ENCODE assay signal across 6 cellular contexts in the genomic region with DNA sequence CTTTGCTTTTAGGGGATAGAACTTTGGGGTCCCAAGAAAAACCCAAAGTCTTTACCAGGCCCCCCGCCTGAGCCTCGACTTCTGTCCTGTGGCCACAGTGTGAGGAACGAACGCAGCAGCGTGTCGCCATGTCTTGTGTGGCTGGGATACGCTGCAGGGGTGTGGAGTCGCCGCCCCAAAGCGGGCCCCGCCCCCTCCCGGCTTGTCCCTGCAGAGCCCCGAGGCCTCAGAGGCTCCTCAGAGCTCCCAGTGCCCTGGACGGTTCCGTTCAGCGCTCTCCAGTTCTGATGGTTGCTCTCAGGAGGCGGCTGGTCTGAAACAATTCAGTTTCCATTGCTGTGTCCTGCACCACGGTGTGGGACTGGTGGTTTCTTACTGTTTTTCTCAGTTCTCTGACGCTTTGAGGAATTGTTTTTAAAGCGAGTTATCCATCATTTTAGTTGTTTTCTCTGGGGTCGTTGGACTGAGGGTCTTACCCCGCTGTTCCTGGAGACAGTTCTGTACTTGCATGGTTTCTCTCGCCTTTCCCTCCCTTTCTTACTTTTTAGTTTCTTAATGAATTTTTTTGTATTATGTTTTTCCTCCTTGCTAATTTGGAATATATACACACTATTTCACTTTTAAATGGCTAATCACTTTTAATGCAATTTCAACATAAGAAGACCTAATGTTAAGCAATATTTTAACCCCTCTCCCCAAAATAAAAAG. TPM values are rescaled to one million over a fixed set of nuclear protein-coding genes. Genes with fewer than 3 reads are reported as not detected.
DNase-seq lines count a peak whose midpoint lies in the region; FAIRE-seq lines count a peak whose summit lies in the region.

No MANE protein-coding gene starts in this region.

- H3K9me3 Mint-ChIP-seq in CD4-positive, alpha-beta memory T cell: no peaks in the 10 kb centered on the region

- CTCF ChIA-PET in CD4-positive, alpha-beta memory T cell (lab: Charles Lee; ENCODE audit: partially characterized antibody): no interaction called here

- H3K4me1 Mint-ChIP-seq in CD4-positive, alpha-beta memory T cell: peaks cover 8 to 35% (median 15%) of the 10 kb centered on the region in 4 donors

- POLR2A ChIA-PET in CD4-positive, alpha-beta memory T cell (lab: Charles Lee; ENCODE audit: partially characterized antibody): interaction anchor here (2.7 kb wide), 1 partner anchor 25 kb away, joined by 19 read pairs; no protein-coding TSS in a partner anchor

- H3K27me3 Mint-ChIP-seq in CD4-positive, alpha-beta memory T cell: no peaks in the 10 kb centered on the region

- H3K27ac ChIP-seq in CD4-positive, alpha-beta memory T cell (ENCODE audit: low read depth, low read length): no peak overlapping the region
- H3K27ac ChIP-seq in effector memory CD4-positive, alpha-beta T cell (ENCODE audit: insufficient read depth, low read length, poor library complexity, severe bottlenecking): no peak overlapping the region
- H3K27ac ChIP-seq in small intestine (ENCODE audit: low read depth in 1 of 2, low read length in 1 of 2): no peak overlapping the region

- H3K27ac Mint-ChIP-seq in CD4-positive, alpha-beta memory T cell: peak overlapping the region in 3 of 7 donors; percentile 48 to 65 (median 50)

- no peaks in the 10 kb centered on the region for H3K36me3 ChIP-seq in CD4-positive, alpha-beta memory T cell (ENCODE audit: insufficient read depth, low read length)
- H3K36me3 ChIP-seq in effector memory CD4-positive, alpha-beta T cell (ENCODE audit: control insufficient read depth, insufficient read depth, low read length): peaks cover 7% of the 10 kb centered on the region
- peaks cover 0 to 3% of the 10 kb centered on the region in 2 donors for H3K36me3 ChIP-seq in small intestine (ENCODE audit: control insufficient read depth in 2 of 2, insufficient read depth in 2 of 2, low read length in 2 of 2)

- H3K36me3 Mint-ChIP-seq in CD4-positive, alpha-beta memory T cell: peaks cover 0 to 2% of the 10 kb centered on the region in 2 donors

- DNase-seq in CD4-positive, alpha-beta memory T cell: peak; percentile 54 to 66 (median 58)
- DNase-seq in T-helper 22 cell (ENCODE audit: low read depth) (peak; percentile 53), small intestine (peak; percentile 85), urothelium cell line (ENCODE audit: low spot score) (no peak), DMS153 treated with DMSO at 0.1 percent for 48 hours (lab: John Stamatoyannopoulos, UW; ENCODE audit: unreplicated experiment) (no peak)
- peak; percentile 28 to 56 (median 49) for DNase-seq in effector memory CD4-positive, alpha-beta T cell

- no peaks in the 10 kb centered on the region for H3K27me3 ChIP-seq in CD4-positive, alpha-beta memory T cell (ENCODE audit: insufficient read depth, low read length)
- no peaks in the 10 kb centered on the region for H3K27me3 ChIP-seq in effector memory CD4-positive, alpha-beta T cell (replicated peaks; ENCODE audit: control insufficient read depth, insufficient read depth, low read length, poor library complexity, severe bottlenecking)
- no peaks in the 10 kb centered on the region for H3K27me3 ChIP-seq in small intestine (ENCODE audit: control insufficient read depth in 2 of 2, insufficient read depth in 2 of 2, low read length in 2 of 2)

- intact Hi-C loops in CD4-positive, alpha-beta memory T cell (cut with micrococcal nuclease): loop anchor here (2.0 kb wide), 1 partner anchor 740 kb away; no protein-coding TSS in a partner anchor

- WGBS in small intestine, 3 donors: 19 to 34% (median 28%) methylated on average over 23 of the region's 23 CpGs

- H3K4me3 Mint-ChIP-seq in CD4-positive, alpha-beta memory T cell: peak overlapping the region; percentile 63 to 91 (median 75)

- FAIRE-seq in small intestine (lab: Jason Lieb, UNC): no peak
- no peak for FAIRE-seq in urothelium cell line (lab: Jason Lieb, UNC)

- H3K9me3 ChIP-seq in CD4-positive, alpha-beta memory T cell (ENCODE audit: control insufficient read depth in 1 of 2, low read length in 2 of 2): no peaks in the 10 kb centered on the region
- H3K9me3 ChIP-seq in effector memory CD4-positive, alpha-beta T cell (ENCODE audit: control insufficient read depth, low read length): no peaks in the 10 kb centered on the region
- no peaks in the 10 kb centered on the region for H3K9me3 ChIP-seq in small intestine (ENCODE audit: control insufficient read depth, low read depth)

- peak overlapping the region; percentile 8 to 34 for H3K4me3 ChIP-seq in CD4-positive, alpha-beta memory T cell (ENCODE audit: low read length in 2 of 2)
- H3K4me3 ChIP-seq in effector memory CD4-positive, alpha-beta T cell (ENCODE audit: insufficient read depth, low read depth, low read length, poor library complexity, severe bottlenecking): peak overlapping the region; percentile 55
- no peak overlapping the region for H3K4me3 ChIP-seq in small intestine (ENCODE audit: low read depth in 1 of 2, low read length in 2 of 2)

- H3K4me1 ChIP-seq in CD4-positive, alpha-beta memory T cell (ENCODE audit: insufficient read depth, low read length): peaks cover 34% of the 10 kb centered on the region
- peaks cover 15% of the 10 kb centered on the region for H3K4me1 ChIP-seq in effector memory CD4-positive, alpha-beta T cell (ENCODE audit: control insufficient read depth, insufficient read depth, low read length, poor library complexity, severe bottlenecking)
- H3K4me1 ChIP-seq in small intestine (ENCODE audit: control insufficient read depth in 2 of 2, insufficient read depth in 1 of 2, low read depth in 1 of 2, low read length in 1 of 2): peaks cover 0 to 7% of the 10 kb centered on the region in 2 donors

RNA-seq across cellular contexts. Expression of a gene that starts 1.6 kb away (rescaled TPM):
- total RNA-seq in CD4-positive, alpha-beta memory T cell: 10 to 100 TPM; 63.0 to 64.1 TPM
- 10 to 100 TPM in 1 of 2 donors, 1 to 10 TPM in 1; 5.0 to 14.4 TPM for polyA plus RNA-seq in CD4-positive, alpha-beta memory T cell
- polyA plus RNA-seq in small intestine: 10 to 100 TPM; 10.8 to 13.2 (median 13.0) TPM

RNA-seq across cellular contexts. Expression of a gene that starts 7.9 kb away (rescaled TPM):
- total RNA-seq in CD4-positive, alpha-beta memory T cell: 1 to 10 TPM in 1 of 2 experiments, under 1 TPM in 1; 0.55 to 1.6 TPM
- polyA plus RNA-seq in CD4-positive, alpha-beta memory T cell: 1 to 10 TPM in 1 of 2 donors, under 1 TPM in 1; 0.59 to 1.0 TPM
- 1 to 10 TPM in 2 of 3 donors, under 1 TPM in 1; 0.54 to 3.0 (median 2.5) TPM for polyA plus RNA-seq in small intestine

RNA-seq across cellular contexts. Expression of a gene that starts 11.9 kb away (rescaled TPM):
- total RNA-seq in CD4-positive, alpha-beta memory T cell: 10 to 100 TPM; 25.9 to 29.6 TPM
- 10 to 100 TPM in 1 of 2 donors, 1 to 10 TPM in 1; 1.9 to 10.6 TPM for polyA plus RNA-seq in CD4-positive, alpha-beta memory T cell
- 10 to 100 TPM; 18.9 to 42.3 (median 31.6) TPM for polyA plus RNA-seq in small intestine

RNA-seq across cellular contexts. Expression of a gene that starts 26.1 kb away (rescaled TPM):
- 10 to 100 TPM; 22.4 TPM for total RNA-seq in CD4-positive, alpha-beta memory T cell
- polyA plus RNA-seq in CD4-positive, alpha-beta memory T cell: 1 to 10 TPM in 1 of 2 donors, under 1 TPM in 1; 0.64 to 2.3 TPM
- polyA plus RNA-seq in small intestine: 10 to 100 TPM in 1 of 3 donors, 1 to 10 TPM in 2; 1.8 to 10.9 (median 4.1) TPM

RNA-seq across cellular contexts. Expression of a gene that starts 53.0 kb away (rescaled TPM):
- 10 to 100 TPM; 45.7 to 52.3 TPM for total RNA-seq in CD4-positive, alpha-beta memory T cell
- polyA plus RNA-seq in CD4-positive, alpha-beta memory T cell: 10 to 100 TPM; 11.5 to 16.9 TPM
- 10 to 100 TPM; 23.1 to 29.5 (median 25.4) TPM for polyA plus RNA-seq in small intestine

Comparison
In these comparisons a context has a peak if more than half of its experiments do, and no peak if none do; other contexts are left out.
1. DNase-seq: peak in CD4-positive, alpha-beta memory T cell (5 of 5), T-helper 22 cell (single experiment), effector memory CD4-positive, alpha-beta T cell (3 of 3) and small intestine (single experiment); none in urothelium cell line (single experiment) and DMS153 treated with DMSO at 0.1 percent for 48 hours (single experiment).
2. H3K4me3 ChIP-seq: peak in CD4-positive, alpha-beta memory T cell (2 of 2) and effector memory CD4-positive, alpha-beta T cell (single experiment); none in small intestine (0 of 2).